11 cellular contexts compared by ENCODE assay signal in the genomic region with DNA sequence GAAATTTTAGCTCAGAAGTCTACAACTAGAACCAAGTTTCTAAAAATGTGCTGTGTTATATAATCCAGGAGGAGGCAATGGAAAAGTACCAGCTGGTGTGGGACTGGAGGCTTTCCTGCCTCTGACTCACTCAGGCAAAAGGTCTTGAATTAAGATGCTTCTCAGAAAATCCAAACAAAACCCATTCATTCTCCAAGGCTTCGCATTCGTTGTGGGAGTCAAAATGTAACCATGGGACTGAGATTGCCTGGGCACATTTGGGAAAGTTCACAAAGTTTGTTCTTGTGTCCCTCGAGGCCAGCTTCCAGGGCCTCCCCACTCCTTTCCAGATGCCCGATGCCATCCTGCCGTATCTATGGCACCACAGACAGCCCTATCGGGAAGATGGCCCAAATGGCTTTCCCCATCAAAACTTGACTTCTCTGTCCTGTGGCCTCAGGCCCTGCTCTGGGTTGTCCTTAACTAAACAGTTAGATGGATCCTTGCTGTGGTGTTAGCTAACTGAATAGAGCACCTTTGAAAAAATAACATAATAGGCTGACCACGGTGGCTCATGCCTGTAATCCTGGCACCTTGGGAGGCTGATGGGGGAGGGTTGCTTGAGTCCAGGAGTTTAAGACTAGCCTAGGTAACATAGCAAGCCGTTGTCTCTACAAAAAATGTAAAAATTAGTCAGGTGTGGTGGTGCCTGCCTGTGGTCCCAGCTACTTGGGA.
A peak's percentile ranks its signal among the peaks of the same experiment; 100 is the strongest.
DNase-seq lines count a peak whose midpoint lies in the region; TF ChIP-seq lines count a peak whose summit lies in the region.
"Had no signal": no experiment of that assay in that cellular context is flagged by ENCODE, and none has a peak within 500 bp of the region (broad histone marks: within the 10 kb centered on the region; RNA-seq: fewer than 3 reads in every experiment).

No MANE protein-coding gene starts in this region.

- H3K4me3 Mint-ChIP-seq in progenitor cell of endocrine pancreas (ENCODE audit: low read depth): no peak overlapping the region

- peaks cover 19% of the 10 kb centered on the region for H3K36me3 Mint-ChIP-seq in progenitor cell of endocrine pancreas (ENCODE audit: insufficient read depth)

- TF ChIP-seq CTCF in ascending aorta (IDR thresholded peaks at IDR 0.05) (no peak), right atrium auricular region (IDR thresholded peaks at IDR 0.05) (no peak), progenitor cell of endocrine pancreas (IDR thresholded peaks at IDR 0.05; ENCODE audit: unreplicated experiment) (no peak)

- H3K4me3 ChIP-seq in ascending aorta (no peak overlapping the region), right atrium auricular region (no peak overlapping the region), skeletal muscle satellite cell (ENCODE audit: low read length) (no peak overlapping the region)

- peaks cover 2% of the 10 kb centered on the region for H3K4me1 Mint-ChIP-seq in progenitor cell of endocrine pancreas (ENCODE audit: low read depth)

- intact Hi-C loops in ascending aorta (cut with DNase I): no loop called here

- peak; percentile 29 for DNase-seq in Daoy (ENCODE audit: low read depth)
- no peak for DNase-seq in ascending aorta (ENCODE audit: low spot score in 2 of 2)
- no peak for DNase-seq in right atrium auricular region (ENCODE audit: low spot score)
- DNase-seq in progenitor cell of endocrine pancreas (ENCODE audit: low spot score, unreplicated experiment): no peak
- DNase-seq in NCI-H2196 treated with DMSO at 0.1 percent for 48 hours (lab: John Stamatoyannopoulos, UW; ENCODE audit: unreplicated experiment): no peak
- DNase-seq in EL: no peak
- DNase-seq in SHP77 treated with DMSO at 0.1 percent for 48 hours (lab: John Stamatoyannopoulos, UW): no peak
- DNase-seq: DMS79 treated with DMSO at 0.1 percent for 48 hours, KG1 had no signal

- H3K27me3 ChIP-seq in ascending aorta (no peaks in the 10 kb centered on the region), right atrium auricular region (no peaks in the 10 kb centered on the region), skeletal muscle satellite cell (ENCODE audit: control insufficient read depth, insufficient read depth, low read length) (no peaks in the 10 kb centered on the region)

- H3K4me1 ChIP-seq in ascending aorta (peaks cover 8 to 25% of the 10 kb centered on the region in 2 donors), right atrium auricular region (peaks cover 0 to 14% of the 10 kb centered on the region in 2 donors), skeletal muscle satellite cell (ENCODE audit: control insufficient read depth, insufficient read depth, low read length) (peaks cover 21% of the 10 kb centered on the region)

- peak overlapping the region; percentile 77 to 82 for H3K27ac ChIP-seq in ascending aorta
- H3K27ac ChIP-seq in right atrium auricular region: peak overlapping the region; percentile 13 to 35
- H3K27ac ChIP-seq: VCaP had no signal

- H3K9me3 ChIP-seq in ascending aorta (no peaks in the 10 kb centered on the region), right atrium auricular region (peaks cover 0 to 8% of the 10 kb centered on the region in 2 donors), skeletal muscle satellite cell (replicated peaks; ENCODE audit: low read length) (no peaks in the 10 kb centered on the region)

- no peak overlapping the region for H3K9ac ChIP-seq in skeletal muscle satellite cell (ENCODE audit: low read depth, low read length)

- H3K27me3 Mint-ChIP-seq in progenitor cell of endocrine pancreas: no peaks in the 10 kb centered on the region

- H3K4me2 ChIP-seq in skeletal muscle satellite cell (ENCODE audit: low read length): peak overlapping the region; percentile 62

- no peaks in the 10 kb centered on the region for H3K36me3 ChIP-seq in ascending aorta
- no peaks in the 10 kb centered on the region for H3K36me3 ChIP-seq in right atrium auricular region
- H3K36me3 ChIP-seq in skeletal muscle satellite cell (ENCODE audit: insufficient read depth, low read length): no peaks in the 10 kb centered on the region

- H3K9me3 Mint-ChIP-seq in progenitor cell of endocrine pancreas (ENCODE audit: low read depth): peaks cover 36% of the 10 kb centered on the region

- H3K27ac Mint-ChIP-seq in progenitor cell of endocrine pancreas: no peak overlapping the region
